ENCODE assay signal across 8 cellular contexts in the genomic region with DNA sequence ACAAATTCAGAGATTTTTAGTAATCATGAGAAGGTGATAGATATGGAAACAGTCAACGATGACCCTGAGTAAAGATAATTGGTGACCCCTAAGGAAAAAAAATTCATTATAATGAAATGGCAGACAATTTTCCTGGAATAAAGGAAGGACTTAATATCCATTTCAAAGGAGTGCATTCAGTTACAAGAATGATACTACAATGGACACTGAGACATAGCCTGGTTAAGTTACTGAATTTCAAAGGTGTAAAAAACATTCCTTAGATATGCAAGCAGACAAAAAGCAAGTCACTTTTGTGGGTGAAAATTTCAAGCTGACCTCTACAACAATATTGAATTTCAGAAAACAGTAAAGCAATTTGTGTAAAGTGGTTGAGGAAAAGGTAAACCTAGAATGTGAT.
"Had no signal": no experiment of that assay in that cellular context is flagged by ENCODE, and none has a peak within 500 bp of the region (broad histone marks: within the 10 kb centered on the region; RNA-seq: fewer than 3 reads in every experiment).

No MANE protein-coding gene starts in this region.

- DNase-seq: GM23248, GOT3, H7, H9, HCEC 1CT, HFFc6 had no signal

- H3K9me3 Mint-ChIP-seq: GM23338, H9, HFFc6 had no signal

- H3K4me3 Mint-ChIP-seq: GM23338, H9, HFFc6 had no signal

- ATAC-seq: GM23338, HCT116 had no signal

- H3K27ac Mint-ChIP-seq: GM23338, H9, HFFc6 had no signal
